9 cellular contexts compared by ENCODE assay signal in the genomic region with DNA sequence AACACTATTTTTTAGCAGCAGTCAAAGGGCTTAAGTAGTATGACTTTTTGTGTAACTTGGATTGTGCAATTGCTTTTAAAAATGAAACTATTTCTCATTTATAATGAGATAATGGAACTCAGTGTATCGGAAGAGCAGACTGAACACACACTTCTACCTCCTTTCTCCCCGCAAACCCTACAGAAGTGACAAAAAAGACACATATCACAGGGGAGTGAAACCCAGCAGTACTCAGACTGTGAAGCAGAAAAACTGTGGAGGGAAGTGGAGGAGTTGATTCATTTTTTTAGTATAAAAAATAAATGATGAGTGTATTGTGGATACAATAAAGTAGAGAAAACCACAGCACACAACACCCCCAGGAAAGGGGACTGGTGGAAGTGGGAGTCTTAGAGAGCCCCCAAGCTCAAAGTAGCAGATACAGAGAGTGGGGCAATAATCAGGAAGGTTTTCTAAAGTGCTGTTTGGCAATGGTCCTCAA. TPM values are rescaled to one million over a fixed set of nuclear protein-coding genes. Genes with fewer than 3 reads are reported as not detected.
A peak's percentile ranks its signal among the peaks of the same experiment; 100 is the strongest.
DNase-seq lines count a peak whose midpoint lies in the region; ATAC-seq and TF ChIP-seq lines count a peak whose summit lies in the region.
"Had no signal": no experiment of that assay in that cellular context is flagged by ENCODE, and none has a peak within 500 bp of the region (broad histone marks: within the 10 kb centered on the region; RNA-seq: fewer than 3 reads in every experiment).

No MANE protein-coding gene starts in this region.

- no peak for TF ChIP-seq POLR2A in breast epithelium (IDR thresholded peaks at IDR 0.05)

- H3K4me3 ChIP-seq in breast epithelium, result peak overlapping the region; percentile 23 to 50 (median 27)
- peak overlapping the region; percentile 20 to 31 for H3K4me3 ChIP-seq in neutrophil (ENCODE audit: low read depth in 1 of 2, low read length in 1 of 2)

- intact Hi-C loops in breast epithelium (cut with DNase I; ENCODE audit: low total_unique reads), result no loop called here

- peak overlapping the region; percentile 77 to 84 for H3K27ac ChIP-seq in breast epithelium
- H3K27ac ChIP-seq in neutrophil, result peak overlapping the region; percentile 76

- TF ChIP-seq CTCF in breast epithelium (IDR thresholded peaks at IDR 0.05) (no peak), neutrophil (IDR thresholded peaks at IDR 0.05) (no peak)

- no peaks in the 10 kb centered on the region for H3K36me3 ChIP-seq in breast epithelium
- no peaks in the 10 kb centered on the region for H3K36me3 ChIP-seq in neutrophil

- H3K27me3 ChIP-seq in breast epithelium (no peaks in the 10 kb centered on the region), neutrophil (no peaks in the 10 kb centered on the region)

- peak; percentile 77 for ATAC-seq in GM18498 (IDR thresholded peaks at IDR 0.05; ENCODE audit: unreplicated experiment)
- peak; percentile 71 for ATAC-seq in HG03097 (IDR thresholded peaks at IDR 0.05; ENCODE audit: low FRiP score, unreplicated experiment)
- ATAC-seq: HCT116 had no signal

- H3K4me1 ChIP-seq in breast epithelium (peaks cover 0 to 14% of the 10 kb centered on the region in 2 donors), neutrophil (ENCODE audit: control insufficient read depth in 1 of 2, insufficient read depth in 1 of 2, low read depth in 1 of 2, low read length in 1 of 2) (peaks cover 28 to 34% of the 10 kb centered on the region in 2 experiments)

- H3K9me3 ChIP-seq in breast epithelium (no peaks in the 10 kb centered on the region), neutrophil (no peaks in the 10 kb centered on the region)

- DNase-seq in breast epithelium (ENCODE audit: low spot score in 2 of 2) (no peak), RPMI8226 (no peak), LoVo (ENCODE audit: low spot score) (no peak), occipital lobe (lab: John Stamatoyannopoulos, UW) (no peak), NCI-H526 treated with DMSO at 0.1 percent for 48 hours (lab: John Stamatoyannopoulos, UW) (no peak)

RNA-seq across cellular contexts. Expression of a gene that starts 9.7 kb away (rescaled TPM):
- total RNA-seq in breast epithelium (10 to 100 TPM; 23.7 to 44.2 (median 40.5) TPM), occipital lobe (15.4 TPM)
